Comparison of ENCODE assay signal across 8 cellular contexts in the genomic region with DNA sequence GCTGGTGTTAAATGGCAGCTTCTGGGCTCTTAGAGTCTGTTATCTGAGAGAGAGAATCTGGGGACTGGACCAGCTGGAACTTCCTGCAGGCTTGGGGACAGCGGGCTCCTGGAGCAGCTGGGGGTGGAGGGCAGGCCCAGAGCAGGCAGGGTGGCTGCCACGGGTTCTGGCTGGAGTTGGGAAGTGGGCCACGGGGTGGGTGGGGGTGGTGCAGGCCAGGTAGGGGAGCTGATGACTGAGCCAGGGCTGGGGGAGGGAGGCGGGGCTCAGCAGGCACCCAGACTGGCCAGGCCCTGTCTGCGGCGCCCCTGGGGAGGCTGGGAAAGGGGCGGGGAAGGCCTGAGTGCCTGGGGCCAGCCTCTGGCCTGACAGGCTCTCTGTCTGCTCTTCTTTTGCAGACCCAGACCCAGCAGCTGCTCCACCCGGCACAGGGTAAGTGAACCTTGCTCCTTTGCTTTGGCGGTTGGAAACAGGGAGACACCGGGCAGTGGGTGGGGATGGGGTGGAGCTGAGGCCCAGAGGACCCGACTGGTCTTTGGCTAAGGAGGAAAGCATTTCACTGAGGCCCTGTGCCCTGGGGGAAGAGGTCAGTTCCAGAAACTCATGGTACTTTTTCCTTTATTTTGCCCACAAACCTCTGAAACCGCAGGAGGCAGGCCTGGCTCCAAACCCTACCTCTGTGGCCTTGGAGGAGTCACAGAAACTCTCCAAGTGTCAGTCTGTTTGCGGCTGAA. TPM values are rescaled to one million over a fixed set of nuclear protein-coding genes. Genes with fewer than 3 reads are reported as not detected.
DNase-seq lines count a peak whose midpoint lies in the region; ATAC-seq and TF ChIP-seq lines count a peak whose summit lies in the region.

No MANE protein-coding gene starts in this region.

- CTCF ChIA-PET in mammary epithelial cell (lab: Charles Lee; ENCODE audit: low non-redundant PET) = interaction anchor here (0.7 kb wide), 1 partner anchor 427 kb away, joined by 3 read pairs; no protein-coding TSS in a partner anchor

- DNase-seq in DMS153 (lab: John Stamatoyannopoulos, UW) (peak; percentile 10), DMS153 treated with DMSO at 0.1 percent for 48 hours (lab: John Stamatoyannopoulos, UW; ENCODE audit: unreplicated experiment) (no peak), mammary epithelial cell (peak; percentile 66), left lobe of liver (ENCODE audit: low spot score) (peak; percentile 96), upper lobe of right lung (peak; percentile 75), erythroblast (lab: John Stamatoyannopoulos, UW) (no peak), NCI-H1105 (lab: John Stamatoyannopoulos, UW) (no peak), head of caudate nucleus (no peak)

- dilution Hi-C loops in mammary epithelial cell (cut with HindIII; ENCODE audit: low sequenced_read_pairs) = no loop called here

- no peak for TF ChIP-seq POLR2A in erythroblast (IDR thresholded peaks at IDR 0.05; ENCODE audit: low read length)

- BruUV-seq in mammary epithelial cell (replicated peaks; lab: Mats Ljungman, UMichigan) = no TSS peak

- TF ChIP-seq CTCF in mammary epithelial cell (conservative IDR thresholded peaks at IDR 0.05 in 1 of 2, IDR thresholded peaks at IDR 0.05 in 1 of 2; ENCODE audit: extremely low read depth in 1 of 2, insufficient read depth in 1 of 2, low read depth in 1 of 2, low read length in 2 of 2) = no peak
- no peak for TF ChIP-seq CTCF in upper lobe of right lung (IDR thresholded peaks at IDR 0.05)

- H2AFZ ChIP-seq in mammary epithelial cell (ENCODE audit: low read depth, low read length) = peak overlapping the region; percentile 41

- H3K27ac ChIP-seq in mammary epithelial cell (ENCODE audit: insufficient read depth, low read depth, low read length) = no peak overlapping the region
- H3K27ac ChIP-seq in upper lobe of right lung = peak overlapping the region; percentile 63

- no peak overlapping the region for H3K9ac ChIP-seq in mammary epithelial cell (ENCODE audit: insufficient read depth, low read length)

- H3K4me2 ChIP-seq in mammary epithelial cell (ENCODE audit: insufficient read depth, low read depth, low read length) = peak overlapping the region; percentile 38

- ATAC-seq in left lobe of liver (peak; percentile 75), upper lobe of right lung (peak; percentile 77)

- no peak overlapping the region for H3K4me3 ChIP-seq in mammary epithelial cell (replicated peaks in 1 of 3; ENCODE audit: insufficient read depth in 1 of 3, low read depth in 2 of 3, low read length in 3 of 3)
- H3K4me3 ChIP-seq in upper lobe of right lung = no peak overlapping the region

- H3K27me3 ChIP-seq in mammary epithelial cell (ENCODE audit: insufficient read depth, low read length) (no peaks in the 10 kb centered on the region), upper lobe of right lung (no peaks in the 10 kb centered on the region)

- H3K79me2 ChIP-seq in mammary epithelial cell (ENCODE audit: insufficient read depth, low read length) = no peaks in the 10 kb centered on the region

- H4K20me1 ChIP-seq in mammary epithelial cell (ENCODE audit: insufficient read depth, low read length) = no peaks in the 10 kb centered on the region

- intact Hi-C loops in mammary epithelial cell (cut with micrococcal nuclease) (loop anchor here (5.0 kb wide), 1 partner anchor 66 kb away; no protein-coding TSS in a partner anchor), upper lobe of right lung (cut with DNase I) (no loop called here), head of caudate nucleus (cut with DNase I) (no loop called here)

- in situ Hi-C loops in mammary epithelial cell (cut with MboI; ENCODE audit: low sequenced_read_pairs in 2 of 2) = no loop called here

- H3K36me3 ChIP-seq in mammary epithelial cell (ENCODE audit: insufficient read depth, low read length) = no peaks in the 10 kb centered on the region
- no peaks in the 10 kb centered on the region for H3K36me3 ChIP-seq in upper lobe of right lung

- H3K9me3 ChIP-seq in mammary epithelial cell (replicated peaks; ENCODE audit: insufficient read depth, low read length) (no peaks in the 10 kb centered on the region), upper lobe of right lung (no peaks in the 10 kb centered on the region)

- 0% methylated on average over 3 of the region's 13 CpGs for WGBS in mammary epithelial cell (ENCODE audit: low coverage, missing lambda C conversion rate)

- peaks cover 28% of the 10 kb centered on the region for H3K4me1 ChIP-seq in mammary epithelial cell (ENCODE audit: insufficient read depth, low read length)
- peaks cover 17% of the 10 kb centered on the region for H3K4me1 ChIP-seq in upper lobe of right lung

RNA-seq across cellular contexts. Expression of a gene that starts 48.7 kb away (rescaled TPM):
- total RNA-seq in mammary epithelial cell (1 to 10 TPM; 3.4 to 5.3 TPM), left lobe of liver (126 TPM), upper lobe of right lung (34.1 TPM)
- 1.0 TPM for polyA plus RNA-seq in mammary epithelial cell
- 0.41 TPM for polyA minus RNA-seq in mammary epithelial cell

Comparison
In these comparisons a context has a peak if more than half of its experiments do, and no peak if none do; other contexts are left out.
1. DNase-seq: peak in DMS153 (single experiment), mammary epithelial cell (single experiment), left lobe of liver (single experiment) and upper lobe of right lung (single experiment); none in DMS153 treated with DMSO at 0.1 percent for 48 hours (single experiment), erythroblast (0 of 2), NCI-H1105 (single experiment) and head of caudate nucleus (0 of 42).